In the genomic region with DNA sequence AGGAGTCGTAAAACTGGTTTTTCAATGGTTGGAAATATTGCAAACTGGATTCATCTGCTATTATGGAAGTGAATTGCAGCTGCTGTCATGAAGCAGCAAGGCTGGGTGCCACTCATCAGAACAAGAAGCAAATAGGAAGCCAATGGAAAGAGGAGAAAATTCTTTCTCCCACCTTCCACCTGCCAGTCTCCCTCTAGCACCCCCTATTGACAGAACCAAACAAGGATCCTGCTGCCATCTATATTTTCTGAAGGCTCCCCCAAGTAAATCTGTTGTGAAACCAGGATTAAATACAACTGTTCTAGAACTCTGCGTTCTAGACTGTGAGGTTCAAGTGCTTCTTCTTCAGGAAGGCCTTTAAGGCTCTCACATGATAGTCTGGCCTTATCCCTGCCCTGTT, we compare ENCODE assay signal across 23 cellular contexts.
"Had no signal": no experiment of that assay in that cellular context is flagged by ENCODE, and none has a peak within 500 bp of the region (broad histone marks: within the 10 kb centered on the region; RNA-seq: fewer than 3 reads in every experiment).

No MANE protein-coding gene starts in this region.

- H3K27ac ChIP-seq: coronary artery, esophagus squamous epithelium, gastrocnemius medialis, tibial artery had no signal

- ATAC-seq: activated CD4-positive, CD25-positive, alpha-beta regulatory T cell treated with anti-CD3 and anti-CD28 coated beads, Interleukin-2, amount 50 U/mL, for 24 hours; activated T-cell treated with anti-CD3 and anti-CD28 coated beads, Interleukin-2, amount 50 U/mL, for 72 hours; gastrocnemius medialis; left colon; mucosa of descending colon; sciatic nerve; stimulated activated effector memory CD8-positive, alpha-beta T cell treated with anti-CD3 and anti-CD28 coated beads, Interleukin-12 subunit alpha, Interleukin-12 subunit beta, amount 100 ng/mL, for 72 hours; stimulated activated naive CD8-positive, alpha-beta T cell treated with anti-CD3 and anti-CD28 coated beads, Interleukin-15, amount 100 ng/mL, for 72 hours had no signal

- H3K4me1 ChIP-seq: esophagus squamous epithelium, gastrocnemius medialis, tibial artery had no signal

- H3K27me3 ChIP-seq: esophagus squamous epithelium, gastrocnemius medialis had no signal

- H3K9me3 ChIP-seq: gastrocnemius medialis, mucosa of descending colon had no signal

- H3K36me3 ChIP-seq: esophagus squamous epithelium, gastrocnemius medialis, tibial artery had no signal

- H3K4me3 ChIP-seq: coronary artery, esophagus squamous epithelium, gastrocnemius medialis, mucosa of descending colon, tibial artery had no signal

- DNase-seq: activated CD4-positive, alpha-beta memory T cell treated with anti-CD3 and anti-CD28 coated beads, Interleukin-2, amount 10 ng/mL, durations not matched to agents 7 days and 5 days; activated CD4-positive, alpha-beta T cell treated with anti-CD3 and anti-CD28 coated beads, Interleukin-2, amount 10 ng/mL, durations not matched to agents 24 days and 14 days; activated effector memory CD4-positive, alpha-beta T cell treated with Interleukin-2 at 50 U/mL for 16 hours; activated naive CD4-positive, alpha-beta T cell treated with anti-CD3 and anti-CD28 coated beads, Interleukin-2, amount 10 ng/mL, durations not matched to agents 7 days and 5 days; activated T-cell treated with anti-CD3 and anti-CD28 coated beads, Interleukin-2, amount 50 U/mL, for 72 hours; amygdala; cerebellar nuclear complex; esophagus squamous epithelium; gastrocnemius medialis; hippocampal formation; left colon; mucosa of descending colon; nephron progenitor cell; nucleus accumbens; small intestine; stimulated activated CD4-positive, alpha-beta T cell treated with anti-CD3 and anti-CD28 coated beads, Interleukin-2, amount 100 ng/mL, for 24 hours; stimulated activated naive CD8-positive, alpha-beta T cell treated with anti-CD3 and anti-CD28 coated beads, Interleukin-15, amount 100 ng/mL, for 72 hours; T1000; tibial artery had no signal
